Comparison of ENCODE assay signal across 2 cellular contexts in the genomic region with DNA sequence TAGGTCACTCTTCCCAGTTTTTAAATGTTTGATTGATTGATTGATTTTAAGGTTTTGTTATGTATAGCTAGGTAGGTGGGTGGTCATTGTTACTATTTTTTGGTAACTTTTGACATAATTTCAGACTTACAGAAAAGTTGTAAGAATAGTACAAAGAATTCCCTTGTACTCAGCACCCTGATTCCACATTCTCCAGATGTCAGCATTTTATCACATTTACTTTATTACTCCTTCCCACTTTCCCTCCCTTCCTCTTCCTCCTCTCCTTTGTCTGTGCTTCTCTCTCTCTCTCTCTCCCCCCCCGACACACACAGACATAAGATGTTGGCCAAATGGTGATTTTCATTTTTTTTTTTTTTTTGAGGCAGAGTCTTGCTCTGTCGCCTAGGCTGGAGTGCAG.
TF ChIP-seq lines count a peak whose summit lies in the region.

No MANE protein-coding gene starts in this region.

TF ChIP-seq in IMR-90, 13 proteins besides CTCF, POLR2A, EP300 and RAD21:
- TF ChIP-seq MAFK (IDR thresholded peaks at IDR 0.05; ENCODE audit: low read depth, low read length) (peak; percentile 46; the same call in 1 of the 2 replicates), MAZ (IDR thresholded peaks at IDR 0.05; ENCODE audit: borderline replicate concordance, low read depth, low read length) (no peak), NFE2L2 (IDR thresholded peaks at IDR 0.05; ENCODE audit: low read depth, low read length) (no peak), FOS (IDR thresholded peaks at IDR 0.05; ENCODE audit: low read depth, low read length) (no peak)

TF ChIP-seq in K562, 482 proteins besides CTCF, POLR2A, EP300 and RAD21:
- no peak for TF ChIP-seq MED1 (CRISPR knock-in tag; IDR thresholded peaks at IDR 0.05; ENCODE audit: borderline replicate concordance)
- no peak for TF ChIP-seq RAD51 (IDR thresholded peaks at IDR 0.05; ENCODE audit: borderline replicate concordance, low read depth)
- TF ChIP-seq, protein P1, sequence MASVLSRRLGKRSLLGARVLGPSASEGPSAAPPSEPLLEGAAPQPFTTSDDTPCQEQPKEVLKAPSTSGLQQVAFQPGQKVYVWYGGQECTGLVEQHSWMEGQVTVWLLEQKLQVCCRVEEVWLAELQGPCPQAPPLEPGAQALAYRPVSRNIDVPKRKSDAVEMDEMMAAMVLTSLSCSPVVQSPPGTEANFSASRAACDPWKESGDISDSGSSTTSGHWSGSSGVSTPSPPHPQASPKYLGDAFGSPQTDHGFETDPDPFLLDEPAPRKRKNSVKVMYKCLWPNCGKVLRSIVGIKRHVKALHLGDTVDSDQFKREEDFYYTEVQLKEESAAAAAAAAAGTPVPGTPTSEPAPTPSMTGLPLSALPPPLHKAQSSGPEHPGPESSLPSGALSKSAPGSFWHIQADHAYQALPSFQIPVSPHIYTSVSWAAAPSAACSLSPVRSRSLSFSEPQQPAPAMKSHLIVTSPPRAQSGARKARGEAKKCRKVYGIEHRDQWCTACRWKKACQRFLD (CRISPR knock-in tag; IDR thresholded peaks at IDR 0.05): no peak
- no peak for TF ChIP-seq RBFOX2 (IDR thresholded peaks at IDR 0.05; ENCODE audit: low read depth, low read length)
- peak; percentile 58; the same call in 1 of the 2 replicates for TF ChIP-seq ZNF316 (IDR thresholded peaks at IDR 0.05)
- no peak for TF ChIP-seq EHMT2 (IDR thresholded peaks at IDR 0.05)
- no peak for TF ChIP-seq ZBTB17 (CRISPR knock-in tag; IDR thresholded peaks at IDR 0.05)
- TF ChIP-seq, protein P2, sequence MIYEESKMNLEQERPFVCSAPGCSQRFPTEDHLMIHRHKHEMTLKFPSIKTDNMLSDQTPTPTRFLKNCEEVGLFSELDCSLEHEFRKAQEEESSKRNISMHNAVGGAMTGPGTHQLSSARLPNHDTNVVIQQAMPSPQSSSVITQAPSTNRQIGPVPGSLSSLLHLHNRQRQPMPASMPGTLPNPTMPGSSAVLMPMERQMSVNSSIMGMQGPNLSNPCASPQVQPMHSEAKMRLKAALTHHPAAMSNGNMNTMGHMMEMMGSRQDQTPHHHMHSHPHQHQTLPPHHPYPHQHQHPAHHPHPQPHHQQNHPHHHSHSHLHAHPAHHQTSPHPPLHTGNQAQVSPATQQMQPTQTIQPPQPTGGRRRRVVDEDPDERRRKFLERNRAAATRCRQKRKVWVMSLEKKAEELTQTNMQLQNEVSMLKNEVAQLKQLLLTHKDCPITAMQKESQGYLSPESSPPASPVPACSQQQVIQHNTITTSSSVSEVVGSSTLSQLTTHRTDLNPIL (CRISPR knock-in tag; IDR thresholded peaks at IDR 0.05): no peak
